In the genomic region with DNA sequence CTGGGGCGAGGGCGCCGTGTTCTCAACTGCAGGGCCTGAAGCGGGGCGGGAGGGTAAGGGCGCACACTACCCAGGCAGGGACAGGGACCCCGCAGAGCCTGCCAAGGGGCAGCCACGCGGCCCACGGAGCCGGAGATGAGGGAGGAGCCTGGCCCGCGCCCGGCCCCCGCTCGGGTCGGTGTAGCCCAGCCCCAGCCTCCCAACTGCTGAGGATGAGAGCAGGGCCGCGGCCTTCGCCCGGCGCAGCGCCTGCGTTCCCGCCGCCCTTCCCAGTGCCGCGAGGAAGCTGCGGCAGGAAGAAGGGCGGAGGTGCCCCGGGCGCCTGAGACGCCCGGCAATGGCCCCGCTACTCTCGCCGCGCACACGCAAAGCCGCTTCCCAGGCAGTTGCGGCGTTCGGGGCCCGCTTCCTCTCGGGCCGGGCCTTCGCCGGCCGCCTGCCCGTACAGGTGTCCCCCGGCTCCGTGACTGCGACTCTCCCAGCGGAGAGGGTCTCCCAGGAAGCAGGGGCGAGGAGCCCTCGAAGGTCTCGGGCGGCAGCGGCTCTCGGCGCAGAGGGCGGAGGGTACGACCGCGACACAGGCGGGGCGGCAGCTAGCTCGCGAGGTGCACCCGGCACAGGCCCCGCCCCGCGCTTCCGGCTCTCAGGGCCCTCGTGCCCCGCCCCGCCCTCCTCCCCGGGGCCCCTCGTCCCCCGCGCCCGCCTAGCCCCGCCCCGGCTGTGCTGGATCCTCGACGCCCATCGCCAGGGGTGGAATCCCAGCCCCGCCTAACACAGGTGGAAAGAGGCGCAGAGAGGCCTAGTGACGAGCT, we compare ENCODE assay signal across 8 cellular contexts. TPM values are rescaled to one million over a fixed set of nuclear protein-coding genes. Genes with fewer than 3 reads are reported as not detected.
DNase-seq lines count a peak whose midpoint lies in the region; ATAC-seq and TF ChIP-seq lines count a peak whose summit lies in the region.

No MANE protein-coding gene starts in this region.

- DNase-seq in D341Med (ENCODE audit: low spot score) (peak; percentile 99), NOMO-1 treated with dmso at 0.1 percent for 144 hours (lab: John Stamatoyannopoulos, UW; ENCODE audit: unreplicated experiment) (peak; percentile 85), epithelial cell of proximal tubule (ENCODE audit: low read depth) (no peak)
- DNase-seq in activated CD8-positive, alpha-beta memory T cell treated with anti-CD3 and anti-CD28 coated beads, Interleukin-2, amount 50 U/mL, for 48 hours: peak; percentile 95
- peak; percentile 77 to 79 for DNase-seq in stimulated activated CD8-positive, alpha-beta memory T cell treated with anti-CD3 and anti-CD28 coated beads, Interleukin-7, amount 100 ng/mL, for 1 hour (ENCODE audit: low read depth in 2 of 2)

- no peaks in the 10 kb centered on the region for H3K27me3 ChIP-seq in HUES6 (ENCODE audit: control insufficient read depth, insufficient read depth, low read length)
- H3K27me3 ChIP-seq in mucosa of rectum (ENCODE audit: control insufficient read depth in 2 of 2, insufficient read depth in 2 of 2, low read length in 2 of 2): no peaks in the 10 kb centered on the region

- H3K9me3 ChIP-seq in HUES6 (ENCODE audit: control insufficient read depth, insufficient read depth, low read depth, low read length) (no peaks in the 10 kb centered on the region), mucosa of rectum (ENCODE audit: control insufficient read depth in 2 of 2, low read length in 2 of 2) (no peaks in the 10 kb centered on the region)

- peak overlapping the region; percentile 91 for H3K4me3 ChIP-seq in HUES6 (ENCODE audit: low read depth, low read length)
- peak overlapping the region; percentile 89 for H3K4me3 ChIP-seq in epithelial cell of proximal tubule (ENCODE audit: low read depth, low read length)
- peak overlapping the region; percentile 79 to 87 for H3K4me3 ChIP-seq in mucosa of rectum (ENCODE audit: low read length in 2 of 2)

- H3K27ac ChIP-seq in HUES6 (ENCODE audit: low read depth, low read length) (peak overlapping the region; percentile 97), mucosa of rectum (ENCODE audit: low read depth in 2 of 2, low read length in 2 of 2) (peak overlapping the region; percentile 98 to 99)

- H3K4me1 ChIP-seq in HUES6 (ENCODE audit: control insufficient read depth, insufficient read depth, low read length) (peaks cover 11% of the 10 kb centered on the region), mucosa of rectum (ENCODE audit: control insufficient read depth in 2 of 2, insufficient read depth in 2 of 2, low read length in 2 of 2) (peaks cover 9 to 12% of the 10 kb centered on the region in 2 donors)

- H3K9ac ChIP-seq in HUES6 (ENCODE audit: low read length) (peak overlapping the region; percentile 96), mucosa of rectum (ENCODE audit: low read depth in 1 of 2, low read length in 2 of 2) (peak overlapping the region; percentile 88 to 98)

- peak; percentile 89 for ATAC-seq in GM21447 (IDR thresholded peaks at IDR 0.05; ENCODE audit: unreplicated experiment)

- no peak for TF ChIP-seq CTCF in epithelial cell of proximal tubule (conservative IDR thresholded peaks at IDR 0.05; ENCODE audit: low read depth, low read length)

- H3K36me3 ChIP-seq in HUES6 (ENCODE audit: control insufficient read depth, insufficient read depth, low read length) (no peaks in the 10 kb centered on the region), mucosa of rectum (ENCODE audit: control insufficient read depth in 2 of 2, insufficient read depth in 2 of 2, low read length in 2 of 2) (no peaks in the 10 kb centered on the region)

RNA-seq across cellular contexts. Expression of a gene that starts 24.8 kb away (rescaled TPM):
- 41.9 and 45.2 TPM in 2 replicates for total RNA-seq in epithelial cell of proximal tubule

RNA-seq across cellular contexts. Expression of a gene that starts 54.7 kb away (rescaled TPM):
- 0.06 TPM in 1 of 2 replicates, not detected in the other for total RNA-seq in epithelial cell of proximal tubule
